ENCODE assay signal across 24 cellular contexts in the genomic region with DNA sequence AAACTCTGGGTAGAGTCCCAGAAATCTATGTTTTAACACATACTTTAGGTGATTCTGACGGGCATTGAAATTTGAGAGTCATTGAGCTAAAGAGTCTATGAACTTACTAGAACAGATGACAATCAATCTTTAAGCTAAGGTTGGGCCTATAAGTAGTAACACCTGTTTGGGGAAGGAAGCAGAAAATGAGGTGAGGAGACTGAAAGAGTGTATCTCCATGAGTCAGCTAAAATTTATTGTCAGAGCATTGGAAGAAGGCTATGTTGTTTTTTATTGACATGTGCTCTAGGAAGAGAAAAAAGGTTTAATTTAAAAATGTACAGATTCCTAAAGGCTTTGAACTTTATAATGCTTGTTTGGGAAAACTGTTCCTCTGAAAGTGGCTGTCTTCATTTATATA. TPM values are rescaled to one million over a fixed set of nuclear protein-coding genes. Genes with fewer than 3 reads are reported as not detected.
DNase-seq lines count a peak whose midpoint lies in the region; ATAC-seq, FAIRE-seq and TF ChIP-seq lines count a peak whose summit lies in the region.
"Had no signal": no experiment of that assay in that cellular context is flagged by ENCODE, and none has a peak within 500 bp of the region (broad histone marks: within the 10 kb centered on the region; RNA-seq: fewer than 3 reads in every experiment).

No MANE protein-coding gene starts in this region.

- H3K9me3 ChIP-seq in A549, result no peaks in the 10 kb centered on the region
- H3K9me3 ChIP-seq in IMR-90 (ENCODE audit: control insufficient read depth, insufficient read depth, low read length), result no peaks in the 10 kb centered on the region
- H3K9me3 ChIP-seq in K562 (replicated peaks; ENCODE audit: control insufficient read depth, insufficient read depth, low read depth, low read length), result no peaks in the 10 kb centered on the region; the same call in 1 of the 2 replicates
- H3K9me3 ChIP-seq in esophagus squamous epithelium, result no peaks in the 10 kb centered on the region
- H3K9me3 ChIP-seq: BLaER1 treated with 17β-estradiol and CSF1 and Interleukin-3, amounts not matched to agents 10 nM and 100 nM; Caco-2 had no signal

- BruUV-seq in IMR-90 (replicated peaks; lab: Mats Ljungman, UMichigan) (no TSS peak), K562 (replicated peaks; lab: Mats Ljungman, UMichigan) (no TSS peak)

- H2AK5ac ChIP-seq in IMR-90 (ENCODE audit: low read depth, low read length), result no peak overlapping the region

- no peaks in the 10 kb centered on the region for H3K27me3 Mint-ChIP-seq in activated CD4-positive, alpha-beta T cell treated with anti-CD3 and anti-CD28 coated beads for 36 hours
- H3K27me3 Mint-ChIP-seq: CD4-positive, alpha-beta T cell had no signal

- H4K5ac ChIP-seq in IMR-90 (ENCODE audit: low read depth, low read length), result no peak overlapping the region

- H3K27me3 ChIP-seq in IMR-90 (ENCODE audit: control insufficient read depth, insufficient read depth, low read length) (peaks cover 4% of the 10 kb centered on the region), K562 (ENCODE audit: control insufficient read depth in 2 of 2, insufficient read depth in 2 of 2, low read length in 2 of 2) (no peaks in the 10 kb centered on the region), esophagus squamous epithelium (no peaks in the 10 kb centered on the region)
- H3K27me3 ChIP-seq: BLaER1 treated with 17β-estradiol and CSF1 and Interleukin-3, amounts not matched to agents 10 nM and 100 nM had no signal

- H4K20me1 ChIP-seq in IMR-90 (ENCODE audit: insufficient read depth, low read length) (no peaks in the 10 kb centered on the region), K562 (replicated peaks; ENCODE audit: control insufficient read depth, insufficient read depth, low read length) (no peaks in the 10 kb centered on the region)
- H4K20me1 ChIP-seq: BLaER1 treated with 17β-estradiol and CSF1 and Interleukin-3, amounts not matched to agents 10 nM and 100 nM had no signal

- CTCF ChIA-PET in A549 (lab: Yijun Ruan, JAX) (interaction anchor here (1.0 to 1.2 kb wide), 3 partner anchors 18 to 1474 kb away, joined by 3 to 4 read pairs (median 3); no protein-coding TSS in a partner anchor), IMR-90 (lab: Yijun Ruan, JAX) (interaction anchor here (0.6 kb wide), 1 partner anchor 19 kb away, joined by 3 read pairs; no protein-coding TSS in a partner anchor), K562 (lab: Yijun Ruan, JAX; ENCODE audit: low intra/inter-chr PET ratio) (no interaction called here)
- CTCF ChIA-PET in activated CD4-positive, alpha-beta T cell treated with anti-CD3 and anti-CD28 coated beads for 36 hours (lab: Charles Lee), result interaction anchor here (0.7 kb wide), 1 partner anchor 20 kb away, joined by 3 read pairs; no protein-coding TSS in a partner anchor

- no peaks in the 10 kb centered on the region for H3K9me3 Mint-ChIP-seq in activated CD4-positive, alpha-beta T cell treated with anti-CD3 and anti-CD28 coated beads for 36 hours (ENCODE audit: low read depth)
- H3K9me3 Mint-ChIP-seq: CD4-positive, alpha-beta T cell; CD8-positive, alpha-beta T cell had no signal

- no peak overlapping the region for H4K91ac ChIP-seq in IMR-90 (ENCODE audit: insufficient read depth, low read depth, low read length)

- no peak overlapping the region for H3K27ac ChIP-seq in A549
- no peak overlapping the region for H3K27ac ChIP-seq in IMR-90 (ENCODE audit: insufficient read depth, low read length)
- no peak overlapping the region for H3K27ac ChIP-seq in K562 (ENCODE audit: extremely low read depth, low read depth, low read length)
- H3K27ac ChIP-seq in esophagus squamous epithelium, result peak overlapping the region in 3 of 4 donors; percentile 11 to 65 (median 48)
- H3K27ac ChIP-seq: BLaER1 treated with 17β-estradiol and CSF1 and Interleukin-3, amounts not matched to agents 10 nM and 100 nM; C4-2B had no signal

- dilution Hi-C loops in IMR-90 (cut with HindIII; ENCODE audit: low sequenced_read_pairs, unreplicated experiment), result no loop called here

- 83% methylated on average over 1 of the region's 1 CpG for WGBS in A549 (ENCODE audit: missing lambda C conversion rate)
- no CpG with 5 or more reads among the region's 1 CpG for WGBS in IMR-90 (ENCODE audit: extremely low coverage in 2 of 2, insufficient read length in 1 of 2), 2 experiments
- WGBS in K562 (ENCODE audit: insufficient coverage, low coverage, missing lambda C conversion rate), result 0% methylated on average over 1 of the region's 1 CpG
- WGBS in esophagus squamous epithelium, 2 donors, result 75 to 83% methylated on average over 1 of the region's 1 CpG

- TF ChIP-seq CTCF in A549 (IDR thresholded peaks at IDR 0.05) (no peak), IMR-90 (conservative IDR thresholded peaks at IDR 0.05; ENCODE audit: low read depth, low read length) (no peak), K562 (IDR thresholded peaks at IDR 0.05 in 2 of 3, conservative IDR thresholded peaks at IDR 0.05 in 1 of 3; ENCODE audit: insufficient read depth in 2 of 3, low read depth in 1 of 3, low read length in 3 of 3) (no peak), esophagus squamous epithelium (IDR thresholded peaks at IDR 0.05) (no peak)

- H3K4me3 ChIP-seq in A549, result no peak overlapping the region
- no peak overlapping the region for H3K4me3 ChIP-seq in IMR-90 (ENCODE audit: insufficient read depth, low read depth, low read length)
- H3K4me3 ChIP-seq in K562, result no peak overlapping the region
- H3K4me3 ChIP-seq in esophagus squamous epithelium, result no peak overlapping the region
- H3K4me3 ChIP-seq: BLaER1 treated with 17β-estradiol and CSF1 and Interleukin-3, amounts not matched to agents 10 nM and 100 nM had no signal

- no peak overlapping the region for H2BK20ac ChIP-seq in IMR-90 (ENCODE audit: low read depth, low read length)

- H4K8ac ChIP-seq in IMR-90 (ENCODE audit: low read depth in 2 of 2, low read length in 2 of 2), result no peak overlapping the region

- H2BK5ac ChIP-seq in IMR-90 (ENCODE audit: low read depth, low read length, poor library complexity, severe bottlenecking), result no peak overlapping the region

- intact Hi-C loops in IMR-90 (cut with micrococcal nuclease), result no loop called here
- intact Hi-C loops in K562 (cut with micrococcal nuclease), result no loop called here
- intact Hi-C loops in esophagus squamous epithelium (cut with DNase I), result no loop called here
- intact Hi-C loops in activated CD4-positive, alpha-beta T cell treated with anti-CD3 and anti-CD28 coated beads for 36 hours (cut with DNase I, micrococcal nuclease), result no loop called here

- TF ChIP-seq RAD21 in A549 (conservative IDR thresholded peaks at IDR 0.05 in 1 of 2, IDR thresholded peaks at IDR 0.05 in 1 of 2) (no peak), IMR-90 (IDR thresholded peaks at IDR 0.05; ENCODE audit: low read length) (no peak), K562 (CRISPR knock-in tag; conservative IDR thresholded peaks at IDR 0.05 in 1 of 2, IDR thresholded peaks at IDR 0.05 in 1 of 2) (no peak)

- H2AFZ ChIP-seq in IMR-90 (replicated peaks; ENCODE audit: low read length, poor library complexity) (no peak overlapping the region), K562 (ENCODE audit: low read depth, low read length) (no peak overlapping the region)

- no peaks in the 10 kb centered on the region for H3K4me1 Mint-ChIP-seq in activated CD4-positive, alpha-beta T cell treated with anti-CD3 and anti-CD28 coated beads for 36 hours
- H3K4me1 Mint-ChIP-seq: B cell had no signal

- H2BK120ac ChIP-seq in IMR-90 (ENCODE audit: low read depth, low read length), result no peak overlapping the region

- no peak overlapping the region for H3K4ac ChIP-seq in IMR-90 (ENCODE audit: low read depth, low read length)

- ATAC-seq in A549, result no peak
- ATAC-seq in IMR-90 (ENCODE audit: low read depth), result no peak
- ATAC-seq in K562, result no peak
- no peak for ATAC-seq in activated CD4-positive, alpha-beta T cell treated with anti-CD3 and anti-CD28 coated beads for 36 hours
- ATAC-seq: CD8-positive, alpha-beta T cell had no signal

- H3K4me3 Mint-ChIP-seq in activated CD4-positive, alpha-beta T cell treated with anti-CD3 and anti-CD28 coated beads for 36 hours, result no peak overlapping the region
- H3K4me3 Mint-ChIP-seq: B cell; CD4-positive, alpha-beta T cell; CD8-positive, alpha-beta T cell had no signal

- no peak overlapping the region for H3K27ac Mint-ChIP-seq in activated CD4-positive, alpha-beta T cell treated with anti-CD3 and anti-CD28 coated beads for 36 hours
- H3K27ac Mint-ChIP-seq: B cell; CD4-positive, alpha-beta T cell; CD8-positive, alpha-beta T cell had no signal

- FAIRE-seq in A549 (lab: Jason Lieb, UNC) (no peak), K562 (lab: Jason Lieb, UNC) (no peak)
- FAIRE-seq: A204.1, D721Med, G401.6, GM12891, GM19239 had no signal

- H3K79me1 ChIP-seq in IMR-90 (ENCODE audit: low read depth in 1 of 2, low read length in 2 of 2), result no peaks in the 10 kb centered on the region

- no peak overlapping the region for H3K23ac ChIP-seq in IMR-90 (ENCODE audit: low read depth, low read length)

- no peaks in the 10 kb centered on the region for H3K79me2 ChIP-seq in K562 (ENCODE audit: control insufficient read depth, insufficient read depth, low read length)

- H3K18ac ChIP-seq in IMR-90 (ENCODE audit: low read depth, low read length), result no peak overlapping the region

- no peak overlapping the region for H2AK9ac ChIP-seq in IMR-90 (replicated peaks; ENCODE audit: low read depth, low read length, poor library complexity)

- H3K56ac ChIP-seq in IMR-90 (ENCODE audit: extremely low read depth, insufficient read depth, low read length), result no peak overlapping the region

- no peak overlapping the region for H3K14ac ChIP-seq in IMR-90 (replicated peaks; ENCODE audit: low read depth, low read length)

- H3K9ac ChIP-seq in IMR-90 (ENCODE audit: low read depth, low read length), result no peak overlapping the region
- H3K9ac ChIP-seq in K562 (ENCODE audit: insufficient read depth in 1 of 2, low read depth in 2 of 2, low read length in 2 of 2), result no peak overlapping the region
- H3K9ac ChIP-seq: BLaER1 treated with 17β-estradiol and CSF1 and Interleukin-3, amounts not matched to agents 10 nM and 100 nM had no signal

- H3K9me1 ChIP-seq in IMR-90 (ENCODE audit: insufficient read depth, low read length) (no peaks in the 10 kb centered on the region), K562 (ENCODE audit: control insufficient read depth, insufficient read depth, low read length) (no peaks in the 10 kb centered on the region)

- H3K4me2 ChIP-seq in A549 (no peak overlapping the region), IMR-90 (ENCODE audit: low read depth, low read length) (no peak overlapping the region), K562 (ENCODE audit: insufficient read depth, low read length) (no peak overlapping the region)
- H3K4me2 ChIP-seq: BLaER1 treated with 17β-estradiol and CSF1 and Interleukin-3, amounts not matched to agents 10 nM and 100 nM had no signal

- H3K36me3 ChIP-seq in IMR-90 (ENCODE audit: control insufficient read depth, insufficient read depth, low read length) (no peaks in the 10 kb centered on the region), K562 (ENCODE audit: control insufficient read depth, insufficient read depth, low read length) (no peaks in the 10 kb centered on the region), esophagus squamous epithelium (no peaks in the 10 kb centered on the region)
- H3K36me3 ChIP-seq: BLaER1 treated with 17β-estradiol and CSF1 and Interleukin-3, amounts not matched to agents 10 nM and 100 nM had no signal

- POLR2A ChIA-PET in A549 (lab: Yijun Ruan, JAX) (no interaction called here), IMR-90 (lab: Charles Lee; ENCODE audit: unreplicated experiment) (no interaction called here), K562 (lab: Yijun Ruan, JAX) (no interaction called here)
- POLR2A ChIA-PET in activated CD4-positive, alpha-beta T cell treated with anti-CD3 and anti-CD28 coated beads for 36 hours (lab: Charles Lee), result no interaction called here

- DNase-seq in A549 (ENCODE audit: low read depth in 1 of 2, low spot score in 1 of 2) (no peak), IMR-90 (no peak), K562 (ENCODE audit: extremely low read depth in 1 of 4, low spot score in 3 of 4) (no peak), esophagus squamous epithelium (lab: John Stamatoyannopoulos, UW) (no peak), GM19240 (ENCODE audit: insufficient read length, low spot score) (no peak), activated T-cell treated with anti-CD3 and anti-CD28 coated beads for 4 hours (no peak), islet precursor cell (no peak)
- DNase-seq in activated CD4-positive, alpha-beta T cell treated with anti-CD3 and anti-CD28 coated beads for 36 hours, result no peak
- DNase-seq: 8988T; AML-193; Caco-2; Calu3; CD4-positive, alpha-beta T cell; CD8-positive, alpha-beta T cell; DMS79 treated with DMSO at 0.1 percent for 48 hours; GF-D8 had no signal

- no peak for TF ChIP-seq EP300 in A549 (IDR thresholded peaks at IDR 0.05)
- TF ChIP-seq EP300 in K562 (IDR thresholded peaks at IDR 0.05; ENCODE audit: low read length), result no peak

- TF ChIP-seq POLR2A in A549 (IDR thresholded peaks at IDR 0.05; ENCODE audit: low read length) (no peak), IMR-90 (IDR thresholded peaks at IDR 0.05; ENCODE audit: low read depth, low read length) (no peak), K562 (conservative IDR thresholded peaks at IDR 0.05) (no peak), esophagus squamous epithelium (IDR thresholded peaks at IDR 0.05) (no peak)

- no peaks in the 10 kb centered on the region for H3K36me3 Mint-ChIP-seq in activated CD4-positive, alpha-beta T cell treated with anti-CD3 and anti-CD28 coated beads for 36 hours (ENCODE audit: low read depth)

- in situ Hi-C loops in IMR-90 (cut with MboI; ENCODE audit: low sequenced_read_pairs), result no loop called here
- in situ Hi-C loops in K562 (cut with MboI), result no loop called here

- no peaks in the 10 kb centered on the region for H3K4me1 ChIP-seq in A549
- no peaks in the 10 kb centered on the region for H3K4me1 ChIP-seq in IMR-90 (ENCODE audit: control insufficient read depth, insufficient read depth, low read length)
- H3K4me1 ChIP-seq in K562 (replicated peaks in 1 of 2; ENCODE audit: control insufficient read depth in 2 of 2, insufficient read depth in 2 of 2, low read length in 2 of 2), result no peaks in the 10 kb centered on the region
- peaks cover 0 to 4% (median 0%) of the 10 kb centered on the region in 3 donors for H3K4me1 ChIP-seq in esophagus squamous epithelium
- H3K4me1 ChIP-seq: BLaER1 treated with 17β-estradiol and CSF1 and Interleukin-3, amounts not matched to agents 10 nM and 100 nM had no signal

- H2BK15ac ChIP-seq in IMR-90 (ENCODE audit: low read depth, low read length), result no peak overlapping the region

RNA-seq across cellular contexts. Expression of gene TPRG1, which starts 42.9 kb away (rescaled TPM):
- polyA plus RNA-seq in A549 (2011; rRNA removed) (1.1 and 1.5 TPM in 2 replicates), A549 (2017; fragmentation: RNase III; extraction: RNeasy Plus Mini Kit Qiagen cat#74134 plus additional on column Dnase treatment) (0.21 to 0.55 TPM (median 0.29 TPM) in 3 replicates), IMR-90 (2012; rRNA removed) (0.14 and 0.17 TPM in 2 replicates), K562 (2011; rRNA removed) (not detected in 2 replicates), K562 (2014; fragmentation: Illumina TruSeq; extraction: Trizol) (not detected in 2 replicates), K562 (2014; fragmentation: Nextera tagmentation; extraction: Ambion mirVana) (not detected), K562 (2014; rRNA removed) (0.01 TPM in 1 of 2 replicates, not detected in the other)
- 0.09 and 0.19 TPM in 2 replicates for polyA plus RNA-seq in A549 (2012; cell fraction: cytosol; rRNA removed)
- 0.29 and 0.30 TPM in 2 replicates for polyA plus RNA-seq in A549 (2012; cell fraction: nucleus; rRNA removed)
- 2.8 and 3.1 TPM in 2 replicates for polyA minus RNA-seq in A549 (2011; rRNA and poly(A)+ RNA removed)
- total RNA-seq in IMR-90 (2012; rRNA removed) (0.56 TPM in 1 of 2 replicates, not detected in the other), K562 (2014; rRNA removed) (not detected in 2 replicates), K562 (2014; rRNA removed; fragmentation: Illumina TruSeq; extraction: Trizol) (not detected in 2 replicates), K562 (2015; rRNA removed; fragmentation: Illumina TruSeq; extraction: Trizol) (not detected in 2 replicates), K562 (2021) (not detected in 2 replicates), esophagus squamous epithelium (10 to 100 TPM; 15.1 to 23.3 (median 22.1) TPM)
- polyA plus RNA-seq in IMR-90 (2012; cell fraction: cytosol; rRNA removed), result 0.01 TPM in 1 of 2 replicates, not detected in the other
- 0.44 and 2.5 TPM in 2 replicates for polyA plus RNA-seq in IMR-90 (2012; cell fraction: nucleus; rRNA removed; ENCODE audit: low replicate concordance)
- total RNA-seq in K562 (2011; cell fraction: chromatin; rRNA removed; ENCODE audit: low replicate concordance), result not detected in 2 replicates
- not detected in 2 replicates for total RNA-seq in K562 (2011; cell fraction: nucleolus; rRNA removed)
- total RNA-seq in K562 (2011; cell fraction: nucleoplasm; rRNA removed), result not detected in 2 replicates
- not detected in 2 replicates for polyA plus RNA-seq in K562 (2011; cell fraction: cytosol; rRNA removed)
- not detected in 2 replicates for polyA plus RNA-seq in K562 (2011; cell fraction: nucleus; rRNA removed)
- polyA plus RNA-seq in K562 (2012), result 0.16 and 0.24 TPM in 2 replicates
- not detected in 2 replicates for polyA minus RNA-seq in K562 (2011; rRNA and poly(A)+ RNA removed)
- not detected in 2 replicates for polyA minus RNA-seq in K562 (2011; cell fraction: cytosol; rRNA and poly(A)+ RNA removed)
- not detected in 2 replicates for polyA minus RNA-seq in K562 (2011; cell fraction: nucleus; rRNA and poly(A)+ RNA removed)
- 10 to 100 TPM; 11.6 to 11.9 TPM for total RNA-seq in activated CD4-positive, alpha-beta T cell treated with anti-CD3 and anti-CD28 coated beads for 36 hours

Comparison
In these comparisons a context has a peak if more than half of its experiments do, and no peak if none do; other contexts are left out.
1. H3K27ac ChIP-seq: peak in esophagus squamous epithelium (3 of 4); none in A549 (0 of 2), IMR-90 (single experiment) and K562 (single experiment).
2. Of the 35 proteins assayed by ChIP-seq in both K562 and A549: peak only in K562: none; only in A549: MAFK; in both: none; in neither: 34.